ENCODE assay signal across 8 cellular contexts in the genomic region with DNA sequence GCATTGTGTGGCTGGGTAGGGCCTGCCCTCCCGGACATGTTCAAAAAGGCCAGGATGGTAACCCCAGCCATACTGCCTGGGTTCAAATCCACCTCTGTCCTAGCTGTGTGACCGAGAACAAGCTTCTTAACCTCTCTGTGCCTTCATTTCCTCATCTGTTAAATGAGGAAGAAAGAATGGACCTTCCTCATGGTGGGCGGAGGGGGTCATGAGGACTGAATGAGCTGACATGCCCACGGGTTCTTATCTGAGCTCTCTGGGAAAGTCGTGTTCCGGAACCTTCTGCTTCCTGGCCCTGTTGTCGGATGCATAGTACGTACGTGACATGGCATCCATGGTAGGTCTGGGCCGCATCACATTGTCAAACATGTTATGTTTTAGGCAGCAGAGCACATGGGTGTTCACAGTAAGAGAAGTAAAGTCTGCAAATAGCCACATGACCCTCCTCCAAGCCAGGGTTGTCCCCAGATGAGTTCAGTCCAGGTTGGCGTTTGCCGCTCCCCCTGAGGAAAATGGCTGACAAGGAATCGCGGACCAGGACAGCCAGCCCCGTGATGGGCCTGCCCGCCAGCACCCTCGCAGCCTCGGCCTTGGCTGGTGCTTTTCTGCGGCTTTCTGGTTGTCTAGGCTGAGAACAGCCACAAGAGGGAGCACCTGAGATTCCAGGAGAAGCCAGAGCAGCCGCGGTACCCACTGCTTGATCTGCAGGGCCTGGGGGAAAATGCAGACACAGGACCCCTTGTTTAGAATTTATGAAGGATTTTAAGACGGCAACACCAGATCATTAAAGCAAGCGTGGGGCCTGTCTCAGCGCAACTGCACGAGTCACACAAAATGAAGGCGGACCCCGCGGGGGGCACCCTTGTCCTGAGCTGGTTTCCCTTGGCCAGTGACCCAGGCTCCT. TPM values are rescaled to one million over a fixed set of nuclear protein-coding genes. Genes with fewer than 3 reads are reported as not detected.
DNase-seq lines count a peak whose midpoint lies in the region; ATAC-seq and TF ChIP-seq lines count a peak whose summit lies in the region.

No MANE protein-coding gene starts in this region.

- H3K9me3 ChIP-seq in spleen: no peaks in the 10 kb centered on the region

- H3K27ac ChIP-seq in VCaP (peak overlapping the region; percentile 27; the same call in 1 of the 2 replicates), spleen (peak overlapping the region; percentile 6 to 77 (median 64))

- peaks cover 7 to 19% (median 13%) of the 10 kb centered on the region in 6 donors for H3K4me1 ChIP-seq in spleen

- TF ChIP-seq POLR2A in spleen (IDR thresholded peaks at IDR 0.05): no peak

- no peaks in the 10 kb centered on the region for H3K36me3 ChIP-seq in spleen

- peak; percentile 73 to 83 for DNase-seq in NCI-H2081 (lab: John Stamatoyannopoulos, UW)
- no peak for DNase-seq in NCI-H2081 treated with DMSO at 0.1 percent for 48 hours (lab: John Stamatoyannopoulos, UW)
- peak; percentile 92 for DNase-seq in NCI-H2171 treated with DMSO at 0.1 percent for 48 hours (lab: John Stamatoyannopoulos, UW)
- peak; percentile 86 for DNase-seq in MCF 10A (ENCODE audit: unreplicated experiment)
- peak; percentile 97 for DNase-seq in iPS-NIHi11 (ENCODE audit: low spot score)
- DNase-seq in spleen: peak; percentile 89

- peaks cover 5% of the 10 kb centered on the region for H3K4me1 Mint-ChIP-seq in MCF 10A (ENCODE audit: insufficient read depth, unreplicated experiment)

- POLR2A ChIA-PET in MCF 10A (lab: Yijun Ruan, JAX): interaction anchor here (0.9 to 1.0 kb wide), 3 partner anchors 18 to 39 kb away, joined by 3 to 4 read pairs (median 3); no protein-coding TSS in a partner anchor

- WGBS in spleen, 5 donors: 30 to 42% (median 36%) methylated on average over 24 to 28 of the region's 28 CpGs

- peaks cover 6% of the 10 kb centered on the region for H3K36me3 Mint-ChIP-seq in MCF 10A (ENCODE audit: insufficient read depth, unreplicated experiment)

- no TSS peak for BruUV-seq in MCF 10A (replicated peaks; lab: Mats Ljungman, UMichigan)

- peaks cover under 1% of the 10 kb centered on the region for H3K9me3 Mint-ChIP-seq in MCF 10A (ENCODE audit: unreplicated experiment)

- no peak overlapping the region for H3K4me3 ChIP-seq in spleen

- H3K27me3 Mint-ChIP-seq in MCF 10A (ENCODE audit: insufficient read depth, unreplicated experiment): no peaks in the 10 kb centered on the region

- intact Hi-C loops in MCF 10A (cut with micrococcal nuclease) (loop anchor here (1.0 to 5.0 kb wide), 3 partner anchors 29 to 64 kb away; partner anchors contain the start of gene CA11), spleen (cut with DNase I; ENCODE audit: low total_unique reads) (no loop called here)

- no peak for ATAC-seq in GM18867 (IDR thresholded peaks at IDR 0.05; ENCODE audit: unreplicated experiment)

- no peaks in the 10 kb centered on the region for H3K27me3 ChIP-seq in spleen (replicated peaks in 1 of 7)

- CTCF ChIA-PET in MCF 10A (lab: Yijun Ruan, JAX): interaction anchor here (0.5 to 2.4 kb wide), 30 partner anchors 9 to 1640 kb away, joined by 3 to 12 read pairs (median 4); partner anchors contain the start of genes CA11 and FUT2

- peak overlapping the region; percentile 23 for H3K4me3 Mint-ChIP-seq in MCF 10A (ENCODE audit: unreplicated experiment)

- peak; percentile 96 for TF ChIP-seq CTCF in VCaP (conservative IDR thresholded peaks at IDR 0.05)
- peak; percentile 70 for TF ChIP-seq CTCF in MCF 10A (IDR thresholded peaks at IDR 0.05; ENCODE audit: unreplicated experiment)
- TF ChIP-seq CTCF in spleen (IDR thresholded peaks at IDR 0.05 in 8 of 11, conservative IDR thresholded peaks at IDR 0.05 in 3 of 11): peak; percentile 64 to 93 (median 89)

- H3K27ac Mint-ChIP-seq in MCF 10A (ENCODE audit: low read depth, unreplicated experiment): no peak overlapping the region

RNA-seq across cellular contexts. Expression of gene NTN5, which starts 2.4 kb away (rescaled TPM):
- total RNA-seq in MCF 10A (2022) (0.17 TPM in 1 of 2 replicates, not detected in the other), spleen (1 to 10 TPM in 3 of 7 donors, under 1 TPM in 3, not detected in 1; 0.30 to 2.1 (median 1.2) TPM)
- 1 to 10 TPM in 1 of 3 donors, under 1 TPM in 2; 0.49 to 1.1 (median 0.51) TPM for polyA plus RNA-seq in spleen

RNA-seq across cellular contexts. Expression of gene FUT2, which starts 20.6 kb away (rescaled TPM):
- total RNA-seq in MCF 10A (2022) (not detected in 2 replicates), spleen (under 1 TPM in 3 of 7 donors, not detected in 4; 0.17 to 0.65 (median 0.38) TPM)
- polyA plus RNA-seq in spleen: 1 to 10 TPM in 1 of 3 donors, under 1 TPM in 1, not detected in 1; 0.22 to 1.2 TPM

RNA-seq across cellular contexts. Expression of gene CA11, which starts 29.2 kb away (rescaled TPM):
- 2.6 and 2.9 TPM in 2 replicates for total RNA-seq in MCF 10A (2022)
- 10 to 100 TPM in 2 of 7 donors, 1 to 10 TPM in 5; 1.9 to 10.7 (median 4.4) TPM for total RNA-seq in spleen
- 10 to 100 TPM in 2 of 3 donors, 1 to 10 TPM in 1; 9.7 to 14.5 (median 10.5) TPM for polyA plus RNA-seq in spleen

RNA-seq across cellular contexts. Expression of gene DBP, which starts 38.0 kb away (rescaled TPM):
- 0.25 and 0.56 TPM in 2 replicates for total RNA-seq in MCF 10A (2022)
- 10 to 100 TPM; 11.4 to 29.5 (median 22.5) TPM for total RNA-seq in spleen
- 10 to 100 TPM; 21.8 to 26.8 (median 24.1) TPM for polyA plus RNA-seq in spleen

RNA-seq across cellular contexts. Expression of gene MAMSTR, which starts 44.4 kb away (rescaled TPM):
- total RNA-seq in MCF 10A (2022): 0.22 and 0.65 TPM in 2 replicates
- total RNA-seq in spleen: 10 to 100 TPM in 1 of 7 donors, 1 to 10 TPM in 6; 3.1 to 10.3 (median 4.0) TPM
- polyA plus RNA-seq in spleen: 10 to 100 TPM in 1 of 3 donors, 1 to 10 TPM in 1, under 1 TPM in 1; 0.93 to 10.7 (median 3.6) TPM
